17 cellular contexts compared by ENCODE assay signal in genomic region chr7:95669513-95669912, GRCh38.
DNase-seq lines count a peak whose midpoint lies in the region; ATAC-seq lines count a peak whose summit lies in the region.
"Had no signal": no experiment of that assay in that cellular context is flagged by ENCODE, and none has a peak within 500 bp of the region (broad histone marks: within the 10 kb centered on the region; RNA-seq: fewer than 3 reads in every experiment).

No MANE protein-coding gene starts in this region.

- no peak overlapping the region for H3K4me3 Mint-ChIP-seq in T-helper 17 cell
- H3K4me3 Mint-ChIP-seq: HFFc6, nephron progenitor cell had no signal

- peaks cover 23% of the 10 kb centered on the region for H3K4me1 ChIP-seq in endocrine pancreas (ENCODE audit: control insufficient read depth, insufficient read depth, low read length)
- H3K4me1 ChIP-seq: foreskin keratinocyte, right atrium auricular region, SJSA1 had no signal

- no peaks in the 10 kb centered on the region for H3K36me3 Mint-ChIP-seq in T-helper 17 cell (ENCODE audit: low read depth)

- ATAC-seq in GM18519 (IDR thresholded peaks at IDR 0.05; ENCODE audit: low FRiP score, unreplicated experiment) (peak; percentile 71), GM21423 (IDR thresholded peaks at IDR 0.05; ENCODE audit: unreplicated experiment) (peak; percentile 67), HG03175 (IDR thresholded peaks at IDR 0.05; ENCODE audit: unreplicated experiment) (peak; percentile 82), T-helper 17 cell (no peak)
- ATAC-seq: foreskin keratinocyte had no signal

- H3K4me1 Mint-ChIP-seq in T-helper 17 cell, result no peaks in the 10 kb centered on the region

- H3K9me3 ChIP-seq in endocrine pancreas (ENCODE audit: control insufficient read depth, low read length), result no peaks in the 10 kb centered on the region
- H3K9me3 ChIP-seq in T-helper 17 cell (ENCODE audit: control insufficient read depth, low read length, poor library complexity, severe bottlenecking), result no peaks in the 10 kb centered on the region
- H3K9me3 ChIP-seq: right atrium auricular region, SJSA1 had no signal

- H3K4me3 ChIP-seq in endocrine pancreas (ENCODE audit: control insufficient read depth, insufficient read depth, low read length), result peak overlapping the region; percentile 65
- H3K4me3 ChIP-seq: right atrium auricular region, SJSA1 had no signal

- H3K27me3 Mint-ChIP-seq in T-helper 17 cell, result no peaks in the 10 kb centered on the region

- no peaks in the 10 kb centered on the region for H3K27me3 ChIP-seq in endocrine pancreas (ENCODE audit: control insufficient read depth, insufficient read depth, low read length)
- H3K27me3 ChIP-seq: right atrium auricular region had no signal

- no peak overlapping the region for H3K9ac ChIP-seq in endocrine pancreas (ENCODE audit: control insufficient read depth, insufficient read depth, low read length)

- H3K27ac Mint-ChIP-seq in T-helper 17 cell, result no peak overlapping the region
- H3K27ac Mint-ChIP-seq: HFFc6, nephron progenitor cell had no signal

- DNase-seq in nucleus accumbens (lab: John Stamatoyannopoulos, UW) (no peak), T-helper 17 cell (no peak), LoVo (ENCODE audit: low spot score) (no peak), amygdala (lab: John Stamatoyannopoulos, UW) (no peak)
- DNase-seq: activated CD4-positive, alpha-beta T cell treated with anti-CD3 and anti-CD28 coated beads, Interleukin-2, amount 50 U/mL, for 48 hours; foreskin keratinocyte; HFFc6; KBM-7; mammary epithelial cell; NCI-H146; nephron progenitor cell had no signal

- no peaks in the 10 kb centered on the region for H3K36me3 ChIP-seq in endocrine pancreas (ENCODE audit: control insufficient read depth, insufficient read depth, low read length)
- H3K36me3 ChIP-seq: right atrium auricular region, SJSA1 had no signal
